8 cellular contexts compared by ENCODE assay signal in the genomic region with DNA sequence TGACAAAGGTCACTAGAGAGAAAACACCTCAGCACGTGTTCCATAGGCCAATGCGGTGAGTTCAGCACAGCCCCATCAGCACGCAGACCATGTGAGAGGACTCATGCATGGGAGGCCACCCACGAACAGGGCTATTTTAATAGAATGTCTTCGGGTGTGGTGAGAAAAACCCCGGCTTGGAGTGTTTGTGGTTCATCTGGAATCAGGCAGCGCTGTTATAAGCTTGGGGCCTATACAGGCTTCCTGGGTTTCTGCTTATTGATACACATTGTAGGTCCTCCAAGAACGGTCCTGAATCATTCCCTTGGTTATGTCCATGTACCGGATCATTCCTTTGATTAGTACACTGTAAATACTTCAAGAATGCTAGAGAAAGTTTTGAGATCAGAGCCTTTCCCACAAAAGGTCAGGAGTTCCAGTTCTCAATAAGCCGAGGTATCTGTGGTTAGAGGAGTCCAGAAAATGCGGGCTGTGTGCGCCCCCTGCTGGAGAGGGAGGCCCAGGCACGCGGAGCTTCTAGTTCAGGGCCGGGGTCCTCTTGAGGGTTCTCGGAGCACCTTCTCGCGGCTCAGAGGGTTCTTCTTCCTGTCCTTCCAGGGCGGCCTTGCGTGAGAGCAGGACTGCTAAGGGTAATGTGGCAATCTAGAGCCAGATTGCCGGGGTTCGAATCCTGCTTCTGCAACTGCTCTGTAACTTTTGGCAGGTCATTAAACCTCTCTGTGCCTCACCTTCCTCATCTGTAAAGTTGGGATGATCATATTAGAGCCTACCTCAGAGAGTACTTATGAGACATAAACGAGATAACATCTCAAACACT. TPM values are rescaled to one million over a fixed set of nuclear protein-coding genes. Genes with fewer than 3 reads are reported as not detected.
DNase-seq lines count a peak whose midpoint lies in the region; ATAC-seq and TF ChIP-seq lines count a peak whose summit lies in the region.

No MANE protein-coding gene starts in this region.

- ATAC-seq in GM19438 (IDR thresholded peaks at IDR 0.05; ENCODE audit: low read depth, unreplicated experiment), result peak; percentile 67
- ATAC-seq in HG03469 (IDR thresholded peaks at IDR 0.05; ENCODE audit: unreplicated experiment), result peak; percentile 84
- peak; percentile 65 to 76 (median 75) for ATAC-seq in natural killer cell

- H3K4me1 Mint-ChIP-seq in natural killer cell, result peaks cover 29 to 45% of the 10 kb centered on the region in 2 donors

- H3K9me3 ChIP-seq in NT2/D1 (ENCODE audit: insufficient read depth, low read length) (no peaks in the 10 kb centered on the region), esophagus squamous epithelium (no peaks in the 10 kb centered on the region)

- peak overlapping the region in 1 of 2 donors; percentile 61 for H3K27ac Mint-ChIP-seq in natural killer cell

- peak; percentile 77 for DNase-seq in COLO668 (lab: John Stamatoyannopoulos, UW; ENCODE audit: unreplicated experiment)
- DNase-seq in NT2/D1 (ENCODE audit: low read depth, low spot score), result peak; percentile 48
- peak; percentile 81 for DNase-seq in activated T-cell treated with anti-CD3 and anti-CD28 coated beads for 24 hours (ENCODE audit: low read depth)
- DNase-seq in esophagus squamous epithelium (lab: John Stamatoyannopoulos, UW), result peak; percentile 25
- DNase-seq in natural killer cell, result peak; percentile 79
- DNase-seq in stimulated activated naive CD4-positive, alpha-beta T cell (lab: John Stamatoyannopoulos, UW), result peak; percentile 59 to 90 (median 78)

- TF ChIP-seq POLR2A in esophagus squamous epithelium (IDR thresholded peaks at IDR 0.05), result no peak

- H3K36me3 Mint-ChIP-seq in natural killer cell, result no peaks in the 10 kb centered on the region

- H3K27me3 ChIP-seq in NT2/D1 (ENCODE audit: insufficient read depth, insufficient read length) (peaks cover 15% of the 10 kb centered on the region), esophagus squamous epithelium (no peaks in the 10 kb centered on the region)

- H3K4me1 ChIP-seq in NT2/D1 (ENCODE audit: insufficient read depth, insufficient read length) (no peaks in the 10 kb centered on the region), esophagus squamous epithelium (peaks cover 8 to 50% (median 12%) of the 10 kb centered on the region in 3 donors)

- no peaks in the 10 kb centered on the region for H3K36me3 ChIP-seq in NT2/D1 (ENCODE audit: insufficient read depth, insufficient read length, low read length)
- no peaks in the 10 kb centered on the region for H3K36me3 ChIP-seq in esophagus squamous epithelium

- WGBS in esophagus squamous epithelium, 2 donors, result 22 to 29% methylated on average over 17 to 20 of the region's 23 CpGs

- peaks cover 3 to 11% of the 10 kb centered on the region in 2 donors for H3K27me3 Mint-ChIP-seq in natural killer cell (ENCODE audit: low read depth in 2 of 2)

- H3K4me3 Mint-ChIP-seq in natural killer cell, result no peak overlapping the region

- TF ChIP-seq CTCF in esophagus squamous epithelium (IDR thresholded peaks at IDR 0.05), result peak; percentile 88 to 98 (median 94)
- peak; percentile 98 for TF ChIP-seq CTCF in natural killer cell (IDR thresholded peaks at IDR 0.05)

- H3K4me3 ChIP-seq in NT2/D1 (ENCODE audit: insufficient read length, low read depth) (no peak overlapping the region), esophagus squamous epithelium (no peak overlapping the region)

- H3K9me3 Mint-ChIP-seq in natural killer cell, result peaks cover 6 to 13% of the 10 kb centered on the region in 2 donors

- intact Hi-C loops in esophagus squamous epithelium (cut with DNase I), result loop anchor here (5.0 kb wide), 1 partner anchor 549 kb away; no protein-coding TSS in a partner anchor
- intact Hi-C loops in natural killer cell (cut with micrococcal nuclease), result loop anchor here (1.0 to 5.0 kb wide), 5 partner anchors 54 to 669 kb away; no protein-coding TSS in a partner anchor

- no peak overlapping the region for H3K27ac ChIP-seq in esophagus squamous epithelium

- no peak overlapping the region for H3K9ac ChIP-seq in NT2/D1 (ENCODE audit: insufficient read length, low read depth)

RNA-seq across cellular contexts. Expression of a gene that starts 51.8 kb away (rescaled TPM):
- total RNA-seq in esophagus squamous epithelium (under 1 TPM in 3 of 4 donors, not detected in 1; 0.09 to 0.38 (median 0.38) TPM), natural killer cell (under 1 TPM; 0.31 to 0.63 (median 0.59) TPM)

Comparison
In these comparisons a context has a peak if more than half of its experiments do, and no peak if none do; other contexts are left out.
1. DNase-seq: peak in every context shown above with its lines; median percentile 81 in activated T-cell treated with anti-CD3 and anti-CD28 coated beads for 24 hours; 79 in natural killer cell; 78 in stimulated activated naive CD4-positive, alpha-beta T cell; 77 in COLO668; 48 in NT2/D1; 25 in esophagus squamous epithelium.